Comparison of ENCODE assay signal across 23 cellular contexts in genomic region chr6:45557454-45557853, GRCh38.
DNase-seq lines count a peak whose midpoint lies in the region; TF ChIP-seq lines count a peak whose summit lies in the region.
"Had no signal": no experiment of that assay in that cellular context is flagged by ENCODE, and none has a peak within 500 bp of the region (broad histone marks: within the 10 kb centered on the region; RNA-seq: fewer than 3 reads in every experiment).

No MANE protein-coding gene starts in this region.

- peaks cover 49% of the 10 kb centered on the region for H3K4me1 Mint-ChIP-seq in activated CD4-positive, alpha-beta memory T cell treated with anti-CD3 and anti-CD28 coated beads for 36 hours (ENCODE audit: low read depth)
- H3K4me1 Mint-ChIP-seq in activated CD4-positive, alpha-beta memory T cell treated with anti-CD3 and anti-CD28 coated beads, Interleukin-2, amount 10 ng/mL, durations not matched to agents 7 days and 5 days, result peaks cover 43% of the 10 kb centered on the region

- H3K14ac ChIP-seq in mesenchymal stem cell (ENCODE audit: low read length in 2 of 2), result no peak overlapping the region

- no peaks in the 10 kb centered on the region for H3K27me3 Mint-ChIP-seq in activated CD4-positive, alpha-beta memory T cell treated with anti-CD3 and anti-CD28 coated beads for 36 hours
- H3K27me3 Mint-ChIP-seq in activated CD4-positive, alpha-beta memory T cell treated with anti-CD3 and anti-CD28 coated beads, Interleukin-2, amount 10 ng/mL, durations not matched to agents 7 days and 5 days, result no peaks in the 10 kb centered on the region
- H3K27me3 Mint-ChIP-seq: B cell had no signal

- H2BK12ac ChIP-seq in mesenchymal stem cell (ENCODE audit: low read length in 2 of 2), result no peak overlapping the region

- H3K36me3 ChIP-seq in KMS-11 (ENCODE audit: insufficient read depth) (0 out of 2 replicates have a peak, but pooled peaks cover 3% of the 10 kb centered on the region), mesenchymal stem cell (ENCODE audit: control insufficient read depth in 1 of 2, insufficient read depth in 2 of 2, low read depth in 1 of 2, low read length in 2 of 2) (peaks cover 0 to 3% of the 10 kb centered on the region in 2 experiments), transverse colon (no peaks in the 10 kb centered on the region)

- H3K4me2 ChIP-seq in KMS-11, result peak overlapping the region; percentile 79; the same call in 1 of the 2 replicates
- no peak overlapping the region for H3K4me2 ChIP-seq in mesenchymal stem cell (ENCODE audit: low read length, poor library complexity, severe bottlenecking)

- H3K27me3 ChIP-seq in KMS-11 (ENCODE audit: insufficient read depth, low read depth), result no peaks in the 10 kb centered on the region
- no peaks in the 10 kb centered on the region for H3K27me3 ChIP-seq in mesenchymal stem cell (ENCODE audit: control insufficient read depth in 1 of 2, insufficient read depth in 1 of 2, low read length in 2 of 2)
- no peaks in the 10 kb centered on the region for H3K27me3 ChIP-seq in transverse colon

- DNase-seq in activated CD4-positive, alpha-beta memory T cell treated with anti-CD3 and anti-CD28 coated beads for 36 hours, result no peak
- no peak for DNase-seq in activated CD4-positive, alpha-beta memory T cell treated with anti-CD3 and anti-CD28 coated beads, Interleukin-2, amount 10 ng/mL, durations not matched to agents 7 days and 5 days
- no peak for DNase-seq in mesenchymal stem cell
- DNase-seq in transverse colon, result no peak
- DNase-seq in stimulated activated naive CD4-positive, alpha-beta T cell (lab: John Stamatoyannopoulos, UW), result no peak
- no peak for DNase-seq in DMS114 treated with DMSO at 0.1 percent for 48 hours (lab: John Stamatoyannopoulos, UW; ENCODE audit: unreplicated experiment)
- no peak for DNase-seq in effector CD4-positive, alpha-beta T cell
- DNase-seq: CD8-positive, alpha-beta memory T cell; DMS 273 treated with DMSO at 0.1 percent for 48 hours; DND-41; HCEC 1CT; Kasumi-1; NCI-H1105; NCI-H1436 treated with DMSO at 0.1 percent for 48 hours; NCI-H187 treated with DMSO at 0.1 percent for 48 hours; NCI-H2171 treated with DMSO at 0.1 percent for 48 hours; NCI-H345; NCI-H510A treated with DMSO at 0.1 percent for 48 hours; NCI-H748 treated with DMSO at 0.1 percent for 48 hours; SIG-M5 had no signal

- H3K4me3 Mint-ChIP-seq in activated CD4-positive, alpha-beta memory T cell treated with anti-CD3 and anti-CD28 coated beads for 36 hours, result no peak overlapping the region
- no peak overlapping the region for H3K4me3 Mint-ChIP-seq in activated CD4-positive, alpha-beta memory T cell treated with anti-CD3 and anti-CD28 coated beads, Interleukin-2, amount 10 ng/mL, durations not matched to agents 7 days and 5 days
- H3K4me3 Mint-ChIP-seq: B cell; CD8-positive, alpha-beta memory T cell had no signal

- no peak overlapping the region for H3K4ac ChIP-seq in mesenchymal stem cell (ENCODE audit: low read depth in 1 of 2, low read length in 2 of 2)

- H3K4me3 ChIP-seq in KMS-11 (IDR thresholded peaks at IDR 0.05; ENCODE audit: insufficient read depth, low read depth, low read length) (no peak overlapping the region), mesenchymal stem cell (ENCODE audit: insufficient read depth in 1 of 2, low read depth in 1 of 2, low read length in 2 of 2) (no peak overlapping the region), transverse colon (no peak overlapping the region)

- CTCF ChIA-PET in activated CD4-positive, alpha-beta memory T cell treated with anti-CD3 and anti-CD28 coated beads for 36 hours (lab: Charles Lee), result no interaction called here
- CTCF ChIA-PET in activated CD4-positive, alpha-beta memory T cell treated with anti-CD3 and anti-CD28 coated beads, Interleukin-2, amount 10 ng/mL, durations not matched to agents 7 days and 5 days (lab: Charles Lee), result interaction anchor here (1.0 to 1.8 kb wide), 2 partner anchors 17 to 157 kb away, joined by 3 to 4 read pairs; no protein-coding TSS in a partner anchor

- peak overlapping the region; percentile 19 for H3K27ac Mint-ChIP-seq in activated CD4-positive, alpha-beta memory T cell treated with anti-CD3 and anti-CD28 coated beads for 36 hours
- no peak overlapping the region for H3K27ac Mint-ChIP-seq in activated CD4-positive, alpha-beta memory T cell treated with anti-CD3 and anti-CD28 coated beads, Interleukin-2, amount 10 ng/mL, durations not matched to agents 7 days and 5 days
- H3K27ac Mint-ChIP-seq: B cell; CD8-positive, alpha-beta memory T cell had no signal

- intact Hi-C loops in activated CD4-positive, alpha-beta memory T cell treated with anti-CD3 and anti-CD28 coated beads for 36 hours (cut with micrococcal nuclease), result no loop called here
- intact Hi-C loops in transverse colon (cut with DNase I; ENCODE audit: low total_unique reads), result no loop called here

- peak overlapping the region in 1 of 2 experiments; percentile 95 for H3K18ac ChIP-seq in mesenchymal stem cell (ENCODE audit: low read depth in 1 of 2, low read length in 2 of 2)

- 100% methylated on average over 1 of the region's 2 CpGs for WGBS in mesenchymal stem cell
- 90 to 94% methylated on average over 2 of the region's 2 CpGs for WGBS in transverse colon (ENCODE audit: low coverage in 1 of 2), 2 donors

- H2BK120ac ChIP-seq in mesenchymal stem cell (ENCODE audit: low read depth, low read length), result peak overlapping the region; percentile 84

- no peaks in the 10 kb centered on the region for H3K79me2 ChIP-seq in KMS-11 (ENCODE audit: insufficient read depth, low read depth)

- H3K9ac ChIP-seq in KMS-11 (no peak overlapping the region), mesenchymal stem cell (ENCODE audit: low read length) (no peak overlapping the region)

- peaks cover 20% of the 10 kb centered on the region for H3K36me3 Mint-ChIP-seq in activated CD4-positive, alpha-beta memory T cell treated with anti-CD3 and anti-CD28 coated beads for 36 hours
- H3K36me3 Mint-ChIP-seq in activated CD4-positive, alpha-beta memory T cell treated with anti-CD3 and anti-CD28 coated beads, Interleukin-2, amount 10 ng/mL, durations not matched to agents 7 days and 5 days (ENCODE audit: low read depth), result peaks cover 21% of the 10 kb centered on the region

- no peak overlapping the region for H4K8ac ChIP-seq in mesenchymal stem cell (ENCODE audit: low read length)

- H3K9me3 ChIP-seq in mesenchymal stem cell (ENCODE audit: control insufficient read depth, low read length), result no peaks in the 10 kb centered on the region
- H3K9me3 ChIP-seq in transverse colon, result no peaks in the 10 kb centered on the region

- in situ Hi-C loops in transverse colon (cut with MboI; ENCODE audit: low pct_ligation_motif_present in 1 of 4, low pct_unique_long_range_greater_than_20kb in 1 of 4, low sequenced_read_pairs in 3 of 4), result no loop called here

- H2BK5ac ChIP-seq in mesenchymal stem cell (ENCODE audit: low read depth, low read length, poor library complexity, severe bottlenecking), result no peak overlapping the region

- POLR2A ChIA-PET in activated CD4-positive, alpha-beta memory T cell treated with anti-CD3 and anti-CD28 coated beads for 36 hours (lab: Charles Lee), result no interaction called here
- POLR2A ChIA-PET in activated CD4-positive, alpha-beta memory T cell treated with anti-CD3 and anti-CD28 coated beads, Interleukin-2, amount 10 ng/mL, durations not matched to agents 7 days and 5 days (lab: Charles Lee), result interaction anchor here (0.9 kb wide), 2 partner anchors 9 to 28 kb away, joined by 3 to 4 read pairs; no protein-coding TSS in a partner anchor

- peaks cover 88% of the 10 kb centered on the region for H3K4me1 ChIP-seq in KMS-11 (ENCODE audit: low read depth, poor library complexity, severe bottlenecking)
- H3K4me1 ChIP-seq in mesenchymal stem cell (ENCODE audit: control insufficient read depth, insufficient read depth, low read depth, low read length), result peaks cover 10% of the 10 kb centered on the region
- peaks cover 0 to 21% (median 16%) of the 10 kb centered on the region in 4 donors for H3K4me1 ChIP-seq in transverse colon

- H3K27ac ChIP-seq in KMS-11 (no peak overlapping the region), mesenchymal stem cell (ENCODE audit: low read length, poor library complexity, severe bottlenecking) (no peak overlapping the region), transverse colon (peak overlapping the region; percentile 68 to 72 (median 70))
- H3K27ac ChIP-seq: 22Rv1 had no signal

- no peak for TF ChIP-seq CTCF in KMS-11 (conservative IDR thresholded peaks at IDR 0.05; ENCODE audit: low read depth, low read length)
- no peak for TF ChIP-seq CTCF in transverse colon (IDR thresholded peaks at IDR 0.05)

- H3K23ac ChIP-seq in mesenchymal stem cell (ENCODE audit: low read length in 2 of 2), result no peak overlapping the region

- H3K79me1 ChIP-seq in mesenchymal stem cell (replicated peaks; ENCODE audit: low read length, poor library complexity, severe bottlenecking), result peaks cover 10% of the 10 kb centered on the region

- H2AK5ac ChIP-seq in mesenchymal stem cell (ENCODE audit: low read length, severe bottlenecking), result no peak overlapping the region

- H2AFZ ChIP-seq in KMS-11 (ENCODE audit: low read depth) (no peak overlapping the region), mesenchymal stem cell (ENCODE audit: low read depth, low read length) (no peak overlapping the region)

- H4K91ac ChIP-seq in mesenchymal stem cell (ENCODE audit: low read length), result no peak overlapping the region

- no peak for TF ChIP-seq EP300 in transverse colon (IDR thresholded peaks at IDR 0.05; ENCODE audit: low read depth)

- TF ChIP-seq POLR2A in transverse colon (IDR thresholded peaks at IDR 0.05), result no peak

- H2BK15ac ChIP-seq in mesenchymal stem cell (ENCODE audit: low read depth, poor library complexity, severe bottlenecking), result no peak overlapping the region

- no peaks in the 10 kb centered on the region for H4K20me1 ChIP-seq in KMS-11 (ENCODE audit: insufficient read depth)

- H3K9me3 Mint-ChIP-seq in activated CD4-positive, alpha-beta memory T cell treated with anti-CD3 and anti-CD28 coated beads for 36 hours, result no peaks in the 10 kb centered on the region
- H3K9me3 Mint-ChIP-seq in activated CD4-positive, alpha-beta memory T cell treated with anti-CD3 and anti-CD28 coated beads, Interleukin-2, amount 10 ng/mL, durations not matched to agents 7 days and 5 days, result no peaks in the 10 kb centered on the region
- H3K9me3 Mint-ChIP-seq: CD8-positive, alpha-beta memory T cell had no signal

Comparison
In these comparisons a context has a peak if more than half of its experiments do, and no peak if none do; other contexts are left out.
1. H3K27ac ChIP-seq: peak in transverse colon (4 of 4); none in KMS-11 (single experiment) and mesenchymal stem cell (single experiment).